Comparison of ENCODE assay signal across 8 cellular contexts in genomic region chr19:18589380-18590272, GRCh38. TPM values are rescaled to one million over a fixed set of nuclear protein-coding genes. Genes with fewer than 3 reads are reported as not detected.
DNase-seq lines count a peak whose midpoint lies in the region; ATAC-seq, FAIRE-seq and TF ChIP-seq lines count a peak whose summit lies in the region.

No MANE protein-coding gene starts in this region.

- TF ChIP-seq EP300 in Ishikawa (IDR thresholded peaks at IDR 0.05; ENCODE audit: borderline replicate concordance): no peak

- peaks cover 56% of the 10 kb centered on the region for H3K4me1 ChIP-seq in DND-41 (ENCODE audit: insufficient read depth, low read length)
- H3K4me1 ChIP-seq in adipocyte (ENCODE audit: control insufficient read depth, insufficient read depth, low read length): peaks cover 43% of the 10 kb centered on the region
- H3K4me1 ChIP-seq in right atrium auricular region: peaks cover 0 to 28% of the 10 kb centered on the region in 2 donors

- H3K27ac ChIP-seq in DND-41 (ENCODE audit: low read length): peak overlapping the region; percentile 85
- peak overlapping the region; percentile 78 to 86 for H3K27ac ChIP-seq in right atrium auricular region

- H3K4me2 ChIP-seq in DND-41 (ENCODE audit: insufficient read depth, low read length): peak overlapping the region; percentile 81

- FAIRE-seq in H54 (lab: Jason Lieb, UNC): no peak

- H3K9me3 ChIP-seq in DND-41 (ENCODE audit: insufficient read depth, low read length, severe bottlenecking): no peaks in the 10 kb centered on the region
- no peaks in the 10 kb centered on the region for H3K9me3 ChIP-seq in adipocyte (ENCODE audit: control insufficient read depth, low read length)
- H3K9me3 ChIP-seq in right atrium auricular region: no peaks in the 10 kb centered on the region

- H3K4me3 ChIP-seq in DND-41 (ENCODE audit: low read depth in 1 of 2, low read length in 2 of 2) (peak overlapping the region; percentile 33 to 71), adipocyte (ENCODE audit: low read length) (peak overlapping the region; percentile 82), right atrium auricular region (peak overlapping the region; percentile 72 to 84), retinal pigment epithelial cell (ENCODE audit: low read length) (peak overlapping the region; percentile 59)

- H3K36me3 ChIP-seq in DND-41 (ENCODE audit: insufficient read depth, low read length) (peaks cover 8% of the 10 kb centered on the region), adipocyte (ENCODE audit: control insufficient read depth, insufficient read depth, low read length, severe bottlenecking) (peaks cover 12% of the 10 kb centered on the region), right atrium auricular region (peaks cover 10% of the 10 kb centered on the region)

- H2AFZ ChIP-seq in DND-41 (ENCODE audit: low read depth, low read length): peak overlapping the region; percentile 82

- peaks cover 7% of the 10 kb centered on the region for H4K20me1 ChIP-seq in DND-41 (ENCODE audit: insufficient read depth, low read length)

- H3K9ac ChIP-seq in DND-41 (ENCODE audit: low read depth, low read length) (peak overlapping the region; percentile 75), adipocyte (ENCODE audit: low read length) (peak overlapping the region; percentile 92)

- H3K27me3 ChIP-seq in DND-41 (ENCODE audit: insufficient read depth, low read length, poor library complexity): no peaks in the 10 kb centered on the region
- H3K27me3 ChIP-seq in adipocyte (replicated peaks; ENCODE audit: control insufficient read depth, insufficient read depth, low read length): no peaks in the 10 kb centered on the region
- H3K27me3 ChIP-seq in right atrium auricular region: no peaks in the 10 kb centered on the region

- TF ChIP-seq CTCF in DND-41 (IDR thresholded peaks at IDR 0.05; ENCODE audit: borderline replicate concordance, extremely low read depth, low read length, poor library complexity, severe bottlenecking) (peak; percentile 27), right atrium auricular region (IDR thresholded peaks at IDR 0.05) (peak in 1 of 2 donors; percentile 41), retinal pigment epithelial cell (conservative IDR thresholded peaks at IDR 0.05; ENCODE audit: low read depth, low read length) (peak; percentile 2)

- ATAC-seq in DND-41 (ENCODE audit: insufficient read depth, low read depth): peak; percentile 58
- ATAC-seq in GM21529 (IDR thresholded peaks at IDR 0.05; ENCODE audit: unreplicated experiment): peak; percentile 34

- DNase-seq in DND-41 (peak; percentile 73), SK-MEL-5 (ENCODE audit: low read depth, low spot score) (peak; percentile 78), adipocyte (ENCODE audit: low read depth) (peak; percentile 79), right atrium auricular region (ENCODE audit: low spot score) (peak; percentile 74), retinal pigment epithelial cell (ENCODE audit: low read depth) (no peak), H54 (ENCODE audit: insufficient read length, low spot score) (no peak)

- no peak; the same call in 1 of the 2 replicates for TF ChIP-seq RAD21 in Ishikawa (IDR thresholded peaks at IDR 0.05; ENCODE audit: low read depth)

- in situ Hi-C loops in SK-MEL-5 (cut with HindIII; ENCODE audit: low pct_unique_long_range_greater_than_20kb, low sequenced_read_pairs): no loop called here

- no peak for TF ChIP-seq POLR2A in H54 (IDR thresholded peaks at IDR 0.05; ENCODE audit: low read depth, low read length)

- H3K79me2 ChIP-seq in DND-41 (ENCODE audit: insufficient read depth, low read length): peaks cover 14% of the 10 kb centered on the region

TF ChIP-seq in Ishikawa, 13 proteins besides CTCF, POLR2A, EP300 and RAD21:
- TF ChIP-seq ZBTB7A (IDR thresholded peaks at IDR 0.05; ENCODE audit: low read depth) (no peak), TEAD4 (IDR thresholded peaks at IDR 0.05) (0 out of 2 replicates have a peak, but pooled peaks have one; percentile 38), REST (IDR thresholded peaks at IDR 0.05; ENCODE audit: low read depth) (no peak), FOXM1 (IDR thresholded peaks at IDR 0.05; ENCODE audit: borderline replicate concordance, low read depth) (no peak), YY1 (IDR thresholded peaks at IDR 0.05; ENCODE audit: low read depth) (peak; percentile 22; the same call in 1 of the 2 replicates), MAX (IDR thresholded peaks at IDR 0.05) (peak; percentile 100), NFIC (IDR thresholded peaks at IDR 0.05) (peak; percentile 17; the same call in 1 of the 2 replicates), USF1 (IDR thresholded peaks at IDR 0.05) (peak; percentile 79), TCF12 (IDR thresholded peaks at IDR 0.05; ENCODE audit: low read depth) (no peak; the same call in 1 of the 2 replicates), CREB1 (IDR thresholded peaks at IDR 0.05; ENCODE audit: low read depth) (no peak)
TF ChIP-seq in Ishikawa: peak in this region for 5.

RNA-seq across cellular contexts. Expression of gene REX1BD, which starts 1.0 kb away (rescaled TPM):
- total RNA-seq in SK-MEL-5 (2014; rRNA removed; shearing (Covaris generic)): 25.0 and 28.8 TPM in 2 replicates
- polyA plus RNA-seq in SK-MEL-5 (2015; cell fraction: cytosol; rRNA removed): 53.7 and 56.8 TPM in 2 replicates
- 249 and 303 TPM in 2 replicates for polyA plus RNA-seq in SK-MEL-5 (2015; cell fraction: nucleus; rRNA removed)
- 100 to 1,000 TPM; 119 to 171 TPM for total RNA-seq in right atrium auricular region

RNA-seq across cellular contexts. Expression of gene CRLF1, which starts 17.0 kb away (rescaled TPM):
- 0.32 and 2.6 TPM in 2 replicates for total RNA-seq in SK-MEL-5 (2014; rRNA removed; shearing (Covaris generic))
- polyA plus RNA-seq in SK-MEL-5 (2015; cell fraction: cytosol; rRNA removed): 0.42 and 0.57 TPM in 2 replicates
- not detected in 2 replicates for polyA plus RNA-seq in SK-MEL-5 (2015; cell fraction: nucleus; rRNA removed)
- total RNA-seq in right atrium auricular region: 10 to 100 TPM; 71.8 to 73.9 TPM

RNA-seq across cellular contexts. Expression of gene UBA52, which starts 18.0 kb away (rescaled TPM):
- total RNA-seq in SK-MEL-5 (2014; rRNA removed; shearing (Covaris generic)): 1,284 and 1,363 TPM in 2 replicates
- polyA plus RNA-seq in SK-MEL-5 (2015; cell fraction: cytosol; rRNA removed): 1,054 and 1,507 TPM in 2 replicates
- polyA plus RNA-seq in SK-MEL-5 (2015; cell fraction: nucleus; rRNA removed): 198 and 202 TPM in 2 replicates
- total RNA-seq in right atrium auricular region: 100 to 1,000 TPM; 272 to 543 TPM

RNA-seq across cellular contexts. Expression of gene TMEM59L, which starts 23.0 kb away (rescaled TPM):
- total RNA-seq in SK-MEL-5 (2014; rRNA removed; shearing (Covaris generic)): 0.08 TPM in 1 of 2 replicates, not detected in the other
- 0.26 and 0.72 TPM in 2 replicates for polyA plus RNA-seq in SK-MEL-5 (2015; cell fraction: cytosol; rRNA removed)
- 4.2 and 5.7 TPM in 2 replicates for polyA plus RNA-seq in SK-MEL-5 (2015; cell fraction: nucleus; rRNA removed)
- 1 to 10 TPM; 2.2 to 3.0 TPM for total RNA-seq in right atrium auricular region

RNA-seq across cellular contexts. Expression of gene KXD1, which starts 32.0 kb away (rescaled TPM):
- 70.6 and 74.1 TPM in 2 replicates for total RNA-seq in SK-MEL-5 (2014; rRNA removed; shearing (Covaris generic))
- polyA plus RNA-seq in SK-MEL-5 (2015; cell fraction: cytosol; rRNA removed): 100.0 and 105 TPM in 2 replicates
- 145 and 161 TPM in 2 replicates for polyA plus RNA-seq in SK-MEL-5 (2015; cell fraction: nucleus; rRNA removed)
- total RNA-seq in right atrium auricular region: 100 to 1,000 TPM in 1 of 2 donors, 10 to 100 TPM in 1; 60.7 to 114 TPM

Comparison
In these comparisons a context has a peak if more than half of its experiments do, and no peak if none do; other contexts are left out.
1. DNase-seq: peak in DND-41 (single experiment), SK-MEL-5 (single experiment), adipocyte (single experiment) and right atrium auricular region (single experiment); none in retinal pigment epithelial cell (single experiment) and H54 (single experiment).
2. RNA of gene CRLF1, which starts 17.0 kb away (total RNA-seq): 71.8 to 73.9 TPM in right atrium auricular region; 0.32 to 2.6 TPM in SK-MEL-5; every median in the first group is over 10 times any median in the second.
3. Peak in every context shown above with its lines, with median percentiles within 50 percentile points of each other: H3K4me3 ChIP-seq.